ENCODE assay signal across 17 cellular contexts in genomic region chr1:241659016-241659415, GRCh38. TPM values are rescaled to one million over a fixed set of nuclear protein-coding genes. Genes with fewer than 3 reads are reported as not detected.
DNase-seq lines count a peak whose midpoint lies in the region; ATAC-seq, FAIRE-seq and TF ChIP-seq lines count a peak whose summit lies in the region.
"Not testable (repeated sequence)": the region's sequence is repeated elsewhere in the genome, so short reads cannot be mapped to it uniquely, and the experiment has no call there.
"Had no signal": no experiment of that assay in that cellular context is flagged by ENCODE, and none has a peak within 500 bp of the region (broad histone marks: within the 10 kb centered on the region; RNA-seq: fewer than 3 reads in every experiment).

No MANE protein-coding gene starts in this region.

- FAIRE-seq in A549 (lab: Jason Lieb, UNC); K562 (lab: Jason Lieb, UNC): not testable (repeated sequence)

- not testable (repeated sequence) for H3K9ac ChIP-seq in PC-3 (ENCODE audit: low read length); K562 (ENCODE audit: insufficient read depth in 1 of 2, low read depth in 2 of 2, low read length in 2 of 2)
- H3K9ac ChIP-seq in trophoblast cell (ENCODE audit: low read length): peak overlapping the region; percentile 40

- 81% methylated on average over 2 of the region's 2 CpGs for WGBS in A549 (ENCODE audit: missing lambda C conversion rate)
- 67% methylated on average over 2 of the region's 2 CpGs for WGBS in K562 (ENCODE audit: insufficient coverage, low coverage, missing lambda C conversion rate)
- WGBS in trophoblast cell (ENCODE audit: extremely low coverage, insufficient coverage, insufficient read length): no CpG with 5 or more reads among the region's 2 CpGs

- not testable (repeated sequence) for H4K12ac ChIP-seq in trophoblast cell (ENCODE audit: low read depth, low read length)

- peak overlapping the region; percentile 25; the same call in 1 of the 3 replicates for H3K4me2 ChIP-seq in A549
- H3K4me2 ChIP-seq in PC-3 (ENCODE audit: low read length): peak overlapping the region; percentile 27
- not testable (repeated sequence) for H3K4me2 ChIP-seq in K562 (ENCODE audit: insufficient read depth, low read length); trophoblast cell (ENCODE audit: low read length)

- not testable (repeated sequence) for H3K9me2 ChIP-seq in PC-3 (replicated peaks; ENCODE audit: low read length)

- H3K79me2 ChIP-seq in PC-3 (ENCODE audit: low read length); K562 (ENCODE audit: control insufficient read depth, insufficient read depth, low read length); trophoblast cell (ENCODE audit: control insufficient read depth, insufficient read depth, low read length, poor library complexity): not testable (repeated sequence)

- TF ChIP-seq EP300 in A549 (IDR thresholded peaks at IDR 0.05); K562 (IDR thresholded peaks at IDR 0.05; ENCODE audit: low read length): not testable (repeated sequence)

- intact Hi-C loops in PC-3 (cut with micrococcal nuclease); K562 (cut with micrococcal nuclease): not testable (repeated sequence)

- H2AFZ ChIP-seq in PC-3 (ENCODE audit: low read length); K562 (ENCODE audit: low read depth, low read length); trophoblast cell (ENCODE audit: insufficient read depth, low read length, poor library complexity): not testable (repeated sequence)

- DNase-seq in A549 (ENCODE audit: low read depth in 1 of 2, low spot score in 1 of 2); PC-3; K562 (ENCODE audit: extremely low read depth in 1 of 4, low spot score in 3 of 4); trophoblast cell: not testable (repeated sequence)

- H3K23ac ChIP-seq in trophoblast cell (ENCODE audit: low read length): not testable (repeated sequence)

- not testable (repeated sequence) for H2BK12ac ChIP-seq in trophoblast cell (ENCODE audit: low read length)

- not testable (repeated sequence) for H2AK5ac ChIP-seq in trophoblast cell (ENCODE audit: low read length)

- not testable (repeated sequence) for TF ChIP-seq POLR2A in A549 (IDR thresholded peaks at IDR 0.05; ENCODE audit: low read length); K562 (conservative IDR thresholded peaks at IDR 0.05)

- CTCF ChIA-PET in A549 (lab: Yijun Ruan, JAX); HEK293 (lab: Yijun Ruan, JAX); PC-3 (lab: Charles Lee); K562 (lab: Yijun Ruan, JAX; ENCODE audit: low intra/inter-chr PET ratio): not testable (repeated sequence)

- not testable (repeated sequence) for BruUV-seq in PC-3 (replicated peaks; lab: Mats Ljungman, UMichigan); K562 (replicated peaks; lab: Mats Ljungman, UMichigan)

- not testable (repeated sequence) for H3K4ac ChIP-seq in trophoblast cell (ENCODE audit: low read depth, low read length)

- not testable (repeated sequence) for H3K79me1 ChIP-seq in trophoblast cell (ENCODE audit: low read length)

- POLR2A ChIA-PET in A549 (lab: Yijun Ruan, JAX); HEK293 (lab: Yijun Ruan, JAX); PC-3 (lab: Charles Lee; ENCODE audit: unreplicated experiment); K562 (lab: Yijun Ruan, JAX): not testable (repeated sequence)

- not testable (repeated sequence) for H2BK5ac ChIP-seq in trophoblast cell (ENCODE audit: low read depth, low read length, poor library complexity)

- not testable (repeated sequence) for H3K27me3 ChIP-seq in PC-3 (ENCODE audit: low read length); K562 (ENCODE audit: control insufficient read depth in 2 of 2, insufficient read depth in 2 of 2, low read length in 2 of 2); trophoblast cell (ENCODE audit: insufficient read depth, low read length)

- H3K4me1 ChIP-seq in A549: peaks cover 12% of the 10 kb centered on the region; the same call in 1 of the 3 replicates
- not testable (repeated sequence) for H3K4me1 ChIP-seq in HEK293 (ENCODE audit: control insufficient read depth, insufficient read depth, low read length); K562 (replicated peaks in 1 of 2; ENCODE audit: control insufficient read depth in 2 of 2, insufficient read depth in 2 of 2, low read length in 2 of 2); trophoblast cell (ENCODE audit: control insufficient read depth in 1 of 2, insufficient read depth in 2 of 2, low read length in 2 of 2)
- peaks cover 33% of the 10 kb centered on the region for H3K4me1 ChIP-seq in PC-3 (ENCODE audit: insufficient read depth, low read length)

- H2BK120ac ChIP-seq in trophoblast cell (ENCODE audit: insufficient read depth, low read length, poor library complexity): not testable (repeated sequence)

- H3F3A ChIP-seq in PC-3 (ENCODE audit: low read length, unreplicated experiment): not testable (repeated sequence)

- not testable (repeated sequence) for H3K14ac ChIP-seq in trophoblast cell (ENCODE audit: low read length)

- peak overlapping the region; percentile 32 to 35; a peak in 1 of 6 replicates for H3K27ac ChIP-seq in A549
- not testable (repeated sequence) for H3K27ac ChIP-seq in HEK293 (ENCODE audit: extremely low read depth, low read depth, low read length); K562 (ENCODE audit: extremely low read depth, low read depth, low read length); trophoblast cell (ENCODE audit: low read depth, low read length)
- H3K27ac ChIP-seq in PC-3 (ENCODE audit: low read length): peak overlapping the region; percentile 26

- not testable (repeated sequence) for H3K9me1 ChIP-seq in K562 (ENCODE audit: control insufficient read depth, insufficient read depth, low read length)

- H3K4me3 ChIP-seq in A549; HEK293 (ENCODE audit: low read depth, low read length); PC-3 (ENCODE audit: low read length); K562; trophoblast cell (ENCODE audit: low read depth, low read length): not testable (repeated sequence)

- not testable (repeated sequence) for H4K8ac ChIP-seq in trophoblast cell (ENCODE audit: low read depth, low read length)

- not testable (repeated sequence) for H4K20me1 ChIP-seq in PC-3 (ENCODE audit: low read length); K562 (replicated peaks; ENCODE audit: control insufficient read depth, insufficient read depth, low read length)

- not testable (repeated sequence) for H4K91ac ChIP-seq in trophoblast cell (ENCODE audit: low read depth, low read length)

- in situ Hi-C loops in K562 (cut with MboI): not testable (repeated sequence)

- H3K9me3 ChIP-seq in A549; HEK293 (ENCODE audit: control insufficient read depth, insufficient read depth, low read depth, low read length); PC-3 (ENCODE audit: low read length); K562 (replicated peaks; ENCODE audit: control insufficient read depth, insufficient read depth, low read depth, low read length); trophoblast cell (ENCODE audit: insufficient read depth, low read depth, low read length): not testable (repeated sequence)

- not testable (repeated sequence) for ATAC-seq in A549, PC-3, K562

- not testable (repeated sequence) for H3K36me3 ChIP-seq in HEK293 (ENCODE audit: control insufficient read depth in 2 of 2, insufficient read depth in 1 of 2, low read length in 2 of 2); PC-3 (ENCODE audit: low read depth, low read length); K562 (ENCODE audit: control insufficient read depth, insufficient read depth, low read length); trophoblast cell (ENCODE audit: control insufficient read depth in 1 of 2, insufficient read depth in 2 of 2, low read length in 2 of 2)

- not testable (repeated sequence) for H3K18ac ChIP-seq in trophoblast cell (ENCODE audit: low read length)

- not testable (repeated sequence) for TF ChIP-seq RAD21 in A549 (conservative IDR thresholded peaks at IDR 0.05 in 1 of 2, IDR thresholded peaks at IDR 0.05 in 1 of 2); K562 (CRISPR knock-in tag; conservative IDR thresholded peaks at IDR 0.05 in 1 of 2, IDR thresholded peaks at IDR 0.05 in 1 of 2)

- TF ChIP-seq CTCF in A549 (IDR thresholded peaks at IDR 0.05); HEK293 (tag by site-specific recombination; IDR thresholded peaks at IDR 0.05); PC-3 (conservative IDR thresholded peaks at IDR 0.05; ENCODE audit: low read depth, low read length); K562 (IDR thresholded peaks at IDR 0.05 in 2 of 3, conservative IDR thresholded peaks at IDR 0.05 in 1 of 3; ENCODE audit: insufficient read depth in 2 of 3, low read depth in 1 of 3, low read length in 3 of 3): not testable (repeated sequence)

RNA-seq across cellular contexts. Expression of gene WDR64, which starts 6.9 kb away (rescaled TPM):
- not detected in 2 replicates for polyA plus RNA-seq in A549 (2011; rRNA removed)
- polyA plus RNA-seq in A549 (2012; cell fraction: cytosol; rRNA removed): not detected in 2 replicates
- not detected in 2 replicates for polyA plus RNA-seq in A549 (2012; cell fraction: nucleus; rRNA removed)
- polyA plus RNA-seq in A549 (2017; fragmentation: RNase III; extraction: RNeasy Plus Mini Kit Qiagen cat#74134 plus additional on column Dnase treatment): 0.03 TPM in 1 of 3 replicates, not detected in the others
- polyA minus RNA-seq in A549 (2011; rRNA and poly(A)+ RNA removed): 0.37 TPM in 1 of 2 replicates, not detected in the other
- not detected in 2 replicates for total RNA-seq in PC-3 (2014; rRNA removed)
- 0.40 TPM in 1 of 2 replicates, not detected in the other for total RNA-seq in K562 (2011; cell fraction: chromatin; rRNA removed; ENCODE audit: low replicate concordance)
- not detected in 2 replicates for total RNA-seq in K562 (2011; cell fraction: nucleolus; rRNA removed)
- not detected in 2 replicates for total RNA-seq in K562 (2011; cell fraction: nucleoplasm; rRNA removed)
- not detected in 2 replicates for total RNA-seq in K562 (2014; rRNA removed)
- total RNA-seq in K562 (2014; rRNA removed; fragmentation: Illumina TruSeq; extraction: Trizol): 0.06 and 0.29 TPM in 2 replicates
- not detected in 2 replicates for total RNA-seq in K562 (2015; rRNA removed; fragmentation: Illumina TruSeq; extraction: Trizol)
- total RNA-seq in K562 (2021): not detected in 2 replicates
- polyA plus RNA-seq in K562 (2011; rRNA removed): not detected in 2 replicates
- polyA plus RNA-seq in K562 (2011; cell fraction: cytosol; rRNA removed): not detected in 2 replicates
- 0.04 TPM in 1 of 2 replicates, not detected in the other for polyA plus RNA-seq in K562 (2011; cell fraction: nucleus; rRNA removed)
- 0.07 and 0.25 TPM in 2 replicates for polyA plus RNA-seq in K562 (2012)
- 0.06 and 0.08 TPM in 2 replicates for polyA plus RNA-seq in K562 (2014; fragmentation: Illumina TruSeq; extraction: Trizol)
- under 1 TPM; 0.17 to 0.21 TPM for polyA plus RNA-seq in K562 (2014; fragmentation: Nextera tagmentation; extraction: Ambion mirVana)
- not detected in 2 replicates for polyA plus RNA-seq in K562 (2014; rRNA removed)
- not detected in 2 replicates for polyA minus RNA-seq in K562 (2011; rRNA and poly(A)+ RNA removed)
- not detected in 2 replicates for polyA minus RNA-seq in K562 (2011; cell fraction: cytosol; rRNA and poly(A)+ RNA removed)
- not detected in 2 replicates for polyA minus RNA-seq in K562 (2011; cell fraction: nucleus; rRNA and poly(A)+ RNA removed)
- polyA plus RNA-seq in trophoblast cell (2013): 0.72 and 0.86 TPM in 2 replicates
- total RNA-seq: A172; A673; B cell; Caco-2; Calu3; CD4-positive, alpha-beta memory T cell; CD4-positive, CD25-positive, alpha-beta regulatory T cell; CD8-positive, alpha-beta memory T cell; Daoy had no signal
- polyA plus RNA-seq: AG04450, BJ, CD14-positive monocyte had no signal

RNA-seq across cellular contexts. Expression of gene CHML, which starts 18.8 kb away (rescaled TPM):
- 12.5 and 15.2 TPM in 2 replicates for polyA plus RNA-seq in A549 (2011; rRNA removed)
- 4.0 and 6.5 TPM in 2 replicates for polyA plus RNA-seq in A549 (2012; cell fraction: cytosol; rRNA removed)
- polyA plus RNA-seq in A549 (2012; cell fraction: nucleus; rRNA removed): 6.5 and 7.5 TPM in 2 replicates
- polyA plus RNA-seq in A549 (2017; fragmentation: RNase III; extraction: RNeasy Plus Mini Kit Qiagen cat#74134 plus additional on column Dnase treatment): 8.8 to 12.6 TPM (median 10.2 TPM) in 3 replicates
- 33.7 and 40.7 TPM in 2 replicates for polyA minus RNA-seq in A549 (2011; rRNA and poly(A)+ RNA removed)
- total RNA-seq in PC-3 (2014; rRNA removed): 54.5 and 68.6 TPM in 2 replicates
- total RNA-seq in K562 (2011; cell fraction: chromatin; rRNA removed; ENCODE audit: low replicate concordance): 25.6 and 109 TPM in 2 replicates
- total RNA-seq in K562 (2011; cell fraction: nucleolus; rRNA removed): 14.0 and 21.6 TPM in 2 replicates
- 40.7 and 66.0 TPM in 2 replicates for total RNA-seq in K562 (2011; cell fraction: nucleoplasm; rRNA removed)
- 48.5 and 54.5 TPM in 2 replicates for total RNA-seq in K562 (2014; rRNA removed)
- 88.3 and 95.1 TPM in 2 replicates for total RNA-seq in K562 (2014; rRNA removed; fragmentation: Illumina TruSeq; extraction: Trizol)
- total RNA-seq in K562 (2015; rRNA removed; fragmentation: Illumina TruSeq; extraction: Trizol): 57.4 and 63.9 TPM in 2 replicates
- 77.4 and 84.2 TPM in 2 replicates for total RNA-seq in K562 (2021)
- polyA plus RNA-seq in K562 (2011; rRNA removed): 65.1 and 75.1 TPM in 2 replicates
- 30.2 and 34.3 TPM in 2 replicates for polyA plus RNA-seq in K562 (2011; cell fraction: cytosol; rRNA removed)
- 43.7 and 65.6 TPM in 2 replicates for polyA plus RNA-seq in K562 (2011; cell fraction: nucleus; rRNA removed)
- polyA plus RNA-seq in K562 (2012): 29.8 and 31.0 TPM in 2 replicates
- 51.0 and 62.8 TPM in 2 replicates for polyA plus RNA-seq in K562 (2014; fragmentation: Illumina TruSeq; extraction: Trizol)
- polyA plus RNA-seq in K562 (2014; fragmentation: Nextera tagmentation; extraction: Ambion mirVana): 10 to 100 TPM; 13.0 to 15.9 TPM
- polyA plus RNA-seq in K562 (2014; rRNA removed): 35.1 and 35.8 TPM in 2 replicates
- polyA minus RNA-seq in K562 (2011; rRNA and poly(A)+ RNA removed): 171 and 184 TPM in 2 replicates
- 58.6 and 74.0 TPM in 2 replicates for polyA minus RNA-seq in K562 (2011; cell fraction: cytosol; rRNA and poly(A)+ RNA removed)
- polyA minus RNA-seq in K562 (2011; cell fraction: nucleus; rRNA and poly(A)+ RNA removed): 45.9 and 102 TPM in 2 replicates
- 9.6 and 10.3 TPM in 2 replicates for polyA plus RNA-seq in trophoblast cell (2013)

RNA-seq across cellular contexts. Expression of gene OPN3, which starts 18.8 kb away (rescaled TPM):
- polyA plus RNA-seq in A549 (2011; rRNA removed) (119 and 144 TPM in 2 replicates), A549 (2017; fragmentation: RNase III; extraction: RNeasy Plus Mini Kit Qiagen cat#74134 plus additional on column Dnase treatment) (41.0 to 52.4 TPM (median 41.6 TPM) in 3 replicates), K562 (2011; rRNA removed) (34.6 and 35.8 TPM in 2 replicates), K562 (2014; fragmentation: Illumina TruSeq; extraction: Trizol) (18.1 and 22.1 TPM in 2 replicates), K562 (2014; fragmentation: Nextera tagmentation; extraction: Ambion mirVana) (1 to 10 TPM; 4.2 to 6.3 TPM), K562 (2014; rRNA removed) (11.6 and 19.6 TPM in 2 replicates)
- polyA plus RNA-seq in A549 (2012; cell fraction: cytosol; rRNA removed): 26.3 and 36.6 TPM in 2 replicates
- 14.0 TPM in 2 replicates for polyA plus RNA-seq in A549 (2012; cell fraction: nucleus; rRNA removed)
- polyA minus RNA-seq in A549 (2011; rRNA and poly(A)+ RNA removed): 35.1 and 38.8 TPM in 2 replicates
- total RNA-seq in PC-3 (2014; rRNA removed) (44.8 and 45.5 TPM in 2 replicates), K562 (2014; rRNA removed) (19.3 and 24.3 TPM in 2 replicates), K562 (2014; rRNA removed; fragmentation: Illumina TruSeq; extraction: Trizol) (20.2 and 21.2 TPM in 2 replicates), K562 (2015; rRNA removed; fragmentation: Illumina TruSeq; extraction: Trizol) (17.0 and 17.7 TPM in 2 replicates), K562 (2021) (16.4 and 18.1 TPM in 2 replicates)
- total RNA-seq in K562 (2011; cell fraction: chromatin; rRNA removed; ENCODE audit: low replicate concordance): 8.9 and 19.2 TPM in 2 replicates
- 13.0 and 15.4 TPM in 2 replicates for total RNA-seq in K562 (2011; cell fraction: nucleolus; rRNA removed)
- total RNA-seq in K562 (2011; cell fraction: nucleoplasm; rRNA removed): 25.2 and 40.2 TPM in 2 replicates
- polyA plus RNA-seq in K562 (2011; cell fraction: cytosol; rRNA removed): 20.1 and 32.3 TPM in 2 replicates
- polyA plus RNA-seq in K562 (2011; cell fraction: nucleus; rRNA removed): 6.9 and 13.9 TPM in 2 replicates
- polyA plus RNA-seq in K562 (2012): 12.9 and 16.2 TPM in 2 replicates
- polyA minus RNA-seq in K562 (2011; rRNA and poly(A)+ RNA removed): 35.7 and 47.7 TPM in 2 replicates
- polyA minus RNA-seq in K562 (2011; cell fraction: cytosol; rRNA and poly(A)+ RNA removed): 13.3 and 26.9 TPM in 2 replicates
- 6.7 and 10.4 TPM in 2 replicates for polyA minus RNA-seq in K562 (2011; cell fraction: nucleus; rRNA and poly(A)+ RNA removed)
- polyA plus RNA-seq in trophoblast cell (2013): 211 and 231 TPM in 2 replicates
